ENCODE assay signal across 17 cellular contexts in genomic region chr3:64031540-64032533, GRCh38. TPM values are rescaled to one million over a fixed set of nuclear protein-coding genes. Genes with fewer than 3 reads are reported as not detected.
A peak's percentile ranks its signal among the peaks of the same experiment; 100 is the strongest.
DNase-seq lines count a peak whose midpoint lies in the region; ATAC-seq, FAIRE-seq and TF ChIP-seq lines count a peak whose summit lies in the region.
"Had no signal": no experiment of that assay in that cellular context is flagged by ENCODE, and none has a peak within 500 bp of the region (broad histone marks: within the 10 kb centered on the region; RNA-seq: fewer than 3 reads in every experiment).

No MANE protein-coding gene starts in this region.

- H3K36me3 ChIP-seq in SU-DHL-6 (ENCODE audit: low read length) (no peaks in the 10 kb centered on the region), keratinocyte (ENCODE audit: control insufficient read depth in 2 of 2, extremely low read depth in 1 of 2, insufficient read depth in 2 of 2, low read length in 2 of 2) (no peaks in the 10 kb centered on the region)
- H3K36me3 ChIP-seq: ascending aorta, tibial nerve had no signal

- H3K27ac ChIP-seq in SU-DHL-6 (ENCODE audit: low read depth, low read length) (no peak overlapping the region), keratinocyte (ENCODE audit: control insufficient read depth, insufficient read depth, low read length) (no peak overlapping the region)
- H3K27ac ChIP-seq: ascending aorta had no signal

- TF ChIP-seq CTCF in SU-DHL-6 (IDR thresholded peaks at IDR 0.05; ENCODE audit: insufficient read depth, low read length, poor library complexity, severe bottlenecking) (no peak), keratinocyte (optimal IDR thresholded peaks at IDR 0.05 in 1 of 3, IDR thresholded peaks at IDR 0.05 in 1 of 3, conservative IDR thresholded peaks at IDR 0.05 in 1 of 3; ENCODE audit: extremely low read depth in 1 of 3, insufficient read depth in 2 of 3, low read length in 3 of 3) (no peak), type B pancreatic cell (conservative IDR thresholded peaks at IDR 0.05) (no peak)

- no peak overlapping the region for H3K4me2 ChIP-seq in SU-DHL-6 (ENCODE audit: low read depth, low read length, poor library complexity, severe bottlenecking)
- H3K4me2 ChIP-seq in keratinocyte (ENCODE audit: control insufficient read depth, extremely low read depth, insufficient read depth, low read depth, low read length), result peak overlapping the region; percentile 24

- peaks cover 4% of the 10 kb centered on the region for H3K36me3 Mint-ChIP-seq in type B pancreatic cell
- no peaks in the 10 kb centered on the region for H3K36me3 Mint-ChIP-seq in activated CD4-positive, alpha-beta memory T cell treated with anti-CD3 and anti-CD28 coated beads for 36 hours

- intact Hi-C loops in activated CD4-positive, alpha-beta memory T cell treated with anti-CD3 and anti-CD28 coated beads for 36 hours (cut with micrococcal nuclease), result loop anchor here (1.0 kb wide), 1 partner anchor 367 kb away; no protein-coding TSS in a partner anchor

- CTCF ChIA-PET in activated CD4-positive, alpha-beta memory T cell treated with anti-CD3 and anti-CD28 coated beads for 36 hours (lab: Charles Lee), result interaction anchor here (0.6 to 3.9 kb wide), 9 partner anchors 8 to 453 kb away, joined by 3 to 23 read pairs (median 3); partner anchors contain the start of gene PSMD6

- H3K27ac Mint-ChIP-seq in type B pancreatic cell, result no peak overlapping the region
- no peak overlapping the region for H3K27ac Mint-ChIP-seq in activated CD4-positive, alpha-beta memory T cell treated with anti-CD3 and anti-CD28 coated beads for 36 hours

- H3K4me1 ChIP-seq in keratinocyte (ENCODE audit: control insufficient read depth, extremely low read depth, insufficient read depth, low read length), result peaks cover 7% of the 10 kb centered on the region
- H3K4me1 ChIP-seq: ascending aorta had no signal

- H2AFZ ChIP-seq in SU-DHL-6 (ENCODE audit: low read depth, low read length, severe bottlenecking) (peak overlapping the region; percentile 82), keratinocyte (ENCODE audit: control insufficient read depth, low read length) (peak overlapping the region; percentile 56)

- H3K9me3 ChIP-seq in SU-DHL-6 (ENCODE audit: insufficient read depth, low read length) (no peaks in the 10 kb centered on the region), keratinocyte (ENCODE audit: control insufficient read depth, low read depth, low read length) (no peaks in the 10 kb centered on the region)
- H3K9me3 ChIP-seq: ascending aorta had no signal

- peaks cover 18% of the 10 kb centered on the region for H3K27me3 Mint-ChIP-seq in type B pancreatic cell
- peaks cover 11% of the 10 kb centered on the region for H3K27me3 Mint-ChIP-seq in activated CD4-positive, alpha-beta memory T cell treated with anti-CD3 and anti-CD28 coated beads for 36 hours

- no peaks in the 10 kb centered on the region for H3K9me2 ChIP-seq in SU-DHL-6 (replicated peaks; ENCODE audit: insufficient read depth, low read length)

- peak overlapping the region; percentile 32 for H3K4me3 Mint-ChIP-seq in type B pancreatic cell
- no peak overlapping the region for H3K4me3 Mint-ChIP-seq in activated CD4-positive, alpha-beta memory T cell treated with anti-CD3 and anti-CD28 coated beads for 36 hours

- H3K79me2 ChIP-seq in SU-DHL-6 (ENCODE audit: insufficient read depth, low read length), result no peaks in the 10 kb centered on the region
- H3K79me2 ChIP-seq in keratinocyte (ENCODE audit: control insufficient read depth, insufficient read depth, low read length), result no peaks in the 10 kb centered on the region

- FAIRE-seq in keratinocyte (lab: Jason Lieb, UNC), result peak; percentile 23

- no peak overlapping the region for H3K4me3 ChIP-seq in SU-DHL-6 (ENCODE audit: insufficient read depth, low read length, poor library complexity, severe bottlenecking)
- H3K4me3 ChIP-seq in keratinocyte (ENCODE audit: control insufficient read depth in 2 of 3, extremely low read depth in 1 of 3, insufficient read depth in 2 of 3, low read depth in 1 of 3, low read length in 3 of 3), result no peak overlapping the region

- H4K20me1 ChIP-seq in SU-DHL-6 (ENCODE audit: low read depth, low read length) (no peaks in the 10 kb centered on the region), keratinocyte (ENCODE audit: control insufficient read depth, extremely low read depth, insufficient read depth, low read length) (no peaks in the 10 kb centered on the region)

- H3K27me3 ChIP-seq in SU-DHL-6 (ENCODE audit: low read length) (no peaks in the 10 kb centered on the region), keratinocyte (ENCODE audit: control insufficient read depth, extremely low read depth, insufficient read depth, low read length) (no peaks in the 10 kb centered on the region)
- H3K27me3 ChIP-seq: ascending aorta, tibial nerve had no signal

- H3K9me3 Mint-ChIP-seq in type B pancreatic cell, result peaks cover 8% of the 10 kb centered on the region
- H3K9me3 Mint-ChIP-seq in activated CD4-positive, alpha-beta memory T cell treated with anti-CD3 and anti-CD28 coated beads for 36 hours, result peaks cover 7% of the 10 kb centered on the region
- H3K9me3 Mint-ChIP-seq: effector memory CD8-positive, alpha-beta T cell had no signal

- H3K9me1 ChIP-seq in keratinocyte (ENCODE audit: control insufficient read depth, extremely low read depth, insufficient read depth, low read length), result no peaks in the 10 kb centered on the region

- H3K9ac ChIP-seq in SU-DHL-6 (ENCODE audit: low read length), result no peak overlapping the region
- H3K9ac ChIP-seq in keratinocyte (ENCODE audit: control insufficient read depth, extremely low read depth, insufficient read depth, low read length), result no peak overlapping the region

- H3K4me1 Mint-ChIP-seq in type B pancreatic cell (ENCODE audit: unreplicated experiment), result peaks cover 29% of the 10 kb centered on the region
- H3K4me1 Mint-ChIP-seq in activated CD4-positive, alpha-beta memory T cell treated with anti-CD3 and anti-CD28 coated beads for 36 hours (ENCODE audit: low read depth), result peaks cover 6% of the 10 kb centered on the region

- dilution Hi-C loops in keratinocyte (cut with MboI; ENCODE audit: extremely low pct_ligation_motif_present, low sequenced_read_pairs), result no loop called here

- no peaks in the 10 kb centered on the region for H3F3A ChIP-seq in SU-DHL-6 (ENCODE audit: insufficient read depth)

- no peak for ATAC-seq in left lobe of liver

- DNase-seq in NCI-H82 (lab: John Stamatoyannopoulos, UW) (peak; percentile 29), NCI-H82 treated with DMSO at 0.1 percent for 48 hours (lab: John Stamatoyannopoulos, UW; ENCODE audit: unreplicated experiment) (no peak), keratinocyte (ENCODE audit: low read depth, low spot score) (no peak), type B pancreatic cell (ENCODE audit: extremely low spot score, unreplicated experiment) (no peak), left lobe of liver (ENCODE audit: low spot score) (no peak), CD1c-positive myeloid dendritic cell (ENCODE audit: extremely low spot score) (no peak)
- DNase-seq in activated CD4-positive, alpha-beta memory T cell treated with anti-CD3 and anti-CD28 coated beads for 36 hours, result no peak
- DNase-seq: activated CD4-positive, alpha-beta T cell treated with anti-CD3 and anti-CD28 coated beads, Interleukin-2, amount 50 U/mL, for 4 hours; DMS53; effector memory CD8-positive, alpha-beta T cell; GOT3; head of caudate nucleus; NCI-H226; RPMI8226 had no signal

- POLR2A ChIA-PET in activated CD4-positive, alpha-beta memory T cell treated with anti-CD3 and anti-CD28 coated beads for 36 hours (lab: Charles Lee), result no interaction called here

RNA-seq across cellular contexts. Expression of gene PSMD6, which starts 8.5 kb away (rescaled TPM):
- 64.8 to 100 TPM (median 95.2 TPM) in 3 replicates for polyA plus RNA-seq in keratinocyte
- 186 TPM for polyA plus RNA-seq in keratinocyte (2011; ENCODE audit: low read depth)
- 77.2 and 96.3 TPM in 2 replicates for polyA plus RNA-seq in keratinocyte (2011; cell fraction: cytosol; rRNA removed)
- polyA plus RNA-seq in keratinocyte (2011; cell fraction: nucleus; rRNA removed), result 70.0 and 91.4 TPM in 2 replicates
- 105 and 115 TPM in 2 replicates for polyA plus RNA-seq in keratinocyte (2012; ENCODE audit: low replicate concordance)
- 10.8 to 69.2 TPM (median 31.4 TPM) in 3 replicates for polyA minus RNA-seq in keratinocyte
- polyA minus RNA-seq in keratinocyte (2011; cell fraction: cytosol; rRNA and poly(A)+ RNA removed), result 59.3 TPM
- polyA minus RNA-seq in keratinocyte (2011; cell fraction: nucleus; rRNA and poly(A)+ RNA removed), result 29.0 and 40.0 TPM in 2 replicates
- total RNA-seq in type B pancreatic cell (ENCODE audit: low replicate concordance) (68.1 and 81.4 TPM in 2 replicates), left lobe of liver (31.8 TPM)
- total RNA-seq in activated CD4-positive, alpha-beta memory T cell treated with anti-CD3 and anti-CD28 coated beads for 36 hours, result 100 to 1,000 TPM; 104 to 109 TPM
